ENCODE assay signal across 12 cellular contexts in genomic region chr7:108094375-108094774, GRCh38. TPM values are rescaled to one million over a fixed set of nuclear protein-coding genes. Genes with fewer than 3 reads are reported as not detected.
DNase-seq lines count a peak whose midpoint lies in the region; ATAC-seq and TF ChIP-seq lines count a peak whose summit lies in the region.
"Had no signal": no experiment of that assay in that cellular context is flagged by ENCODE, and none has a peak within 500 bp of the region (broad histone marks: within the 10 kb centered on the region; RNA-seq: fewer than 3 reads in every experiment).

No MANE protein-coding gene starts in this region.

- H3K4me1 Mint-ChIP-seq in Calu3 (ENCODE audit: low read depth, unreplicated experiment) (peaks cover 25% of the 10 kb centered on the region), nephron progenitor cell (peaks cover 5% of the 10 kb centered on the region)
- H3K4me1 Mint-ChIP-seq: stimulated activated effector memory CD8-positive, alpha-beta T cell treated with anti-CD3 and anti-CD28 coated beads, Interleukin-12 subunit alpha, Interleukin-12 subunit beta, amount 100 ng/mL, for 72 hours had no signal

- no peaks in the 10 kb centered on the region for H3K27me3 Mint-ChIP-seq in Calu3 (ENCODE audit: unreplicated experiment)
- peaks cover 3% of the 10 kb centered on the region for H3K27me3 Mint-ChIP-seq in nephron progenitor cell (ENCODE audit: low read depth, poor library complexity)

- CTCF ChIA-PET in Calu3 (lab: Charles Lee): interaction anchor here (0.7 to 1.2 kb wide), 2 partner anchors 20 to 26 kb away, joined by 3 to 5 read pairs; no protein-coding TSS in a partner anchor

- DNase-seq in Calu3: no peak
- no peak for DNase-seq in body of pancreas
- no peak for DNase-seq in right cardiac atrium
- DNase-seq in skeletal muscle cell (ENCODE audit: low read depth): peak; percentile 75
- no peak for DNase-seq in HT-29 (ENCODE audit: low spot score)
- no peak for DNase-seq in nephron progenitor cell
- no peak for DNase-seq in midbrain (lab: John Stamatoyannopoulos, UW)
- DNase-seq: activated CD4-positive, alpha-beta T cell treated with anti-CD3 and anti-CD28 coated beads for 1 hour; activated naive CD4-positive, alpha-beta T cell; SJCRH30 had no signal

- H3K4me3 ChIP-seq in body of pancreas (no peak overlapping the region), right cardiac atrium (ENCODE audit: low read length) (no peak overlapping the region), skeletal muscle cell (ENCODE audit: low read depth, low read length) (no peak overlapping the region)
- H3K4me3 ChIP-seq: SJCRH30 had no signal

- intact Hi-C loops in Calu3 (cut with micrococcal nuclease; ENCODE audit: unreplicated experiment): no loop called here
- intact Hi-C loops in body of pancreas (cut with DNase I): no loop called here
- intact Hi-C loops in right cardiac atrium (cut with DNase I): no loop called here

- H3K27me3 ChIP-seq in body of pancreas (no peaks in the 10 kb centered on the region), right cardiac atrium (ENCODE audit: control insufficient read depth, insufficient read depth) (peaks cover 3% of the 10 kb centered on the region)
- H3K27me3 ChIP-seq: SJCRH30 had no signal

- TF ChIP-seq CTCF in Calu3 (IDR thresholded peaks at IDR 0.05; ENCODE audit: unreplicated experiment): no peak
- TF ChIP-seq CTCF in body of pancreas (IDR thresholded peaks at IDR 0.05): no peak
- TF ChIP-seq CTCF in nephron progenitor cell (IDR thresholded peaks at IDR 0.05): no peak

- no peak for TF ChIP-seq POLR2A in body of pancreas (IDR thresholded peaks at IDR 0.05)

- H3K4me1 ChIP-seq in body of pancreas: peaks cover 25% of the 10 kb centered on the region
- peaks cover 5% of the 10 kb centered on the region for H3K4me1 ChIP-seq in right cardiac atrium (ENCODE audit: control insufficient read depth, insufficient read depth, low read length)

- peak overlapping the region; percentile 63 to 79 (median 66) for H3K27ac ChIP-seq in body of pancreas
- no peak overlapping the region for H3K27ac ChIP-seq in right cardiac atrium (ENCODE audit: low read length)
- H3K27ac ChIP-seq: SJCRH30 had no signal

- H3K9me3 ChIP-seq in body of pancreas: no peaks in the 10 kb centered on the region
- no peaks in the 10 kb centered on the region for H3K9me3 ChIP-seq in right cardiac atrium (ENCODE audit: control insufficient read depth, low read length)
- H3K9me3 ChIP-seq: SJCRH30 had no signal

- no TSS peak for BruUV-seq in Calu3 (replicated peaks; lab: Mats Ljungman, UMichigan)

- WGBS in body of pancreas, 2 donors: 2 to 3% methylated on average over 1 of the region's 1 CpG
- WGBS in right cardiac atrium: 33% methylated on average over 1 of the region's 1 CpG

- H3K9me3 Mint-ChIP-seq in Calu3 (ENCODE audit: low read depth, unreplicated experiment): no peaks in the 10 kb centered on the region
- H3K9me3 Mint-ChIP-seq in nephron progenitor cell: no peaks in the 10 kb centered on the region
- H3K9me3 Mint-ChIP-seq: stimulated activated effector memory CD8-positive, alpha-beta T cell treated with anti-CD3 and anti-CD28 coated beads, Interleukin-12 subunit alpha, Interleukin-12 subunit beta, amount 100 ng/mL, for 72 hours had no signal

- ATAC-seq in body of pancreas (peak; percentile 22), right cardiac atrium (peak; percentile 42 to 45), HG02610 (IDR thresholded peaks at IDR 0.05; ENCODE audit: unreplicated experiment) (no peak)
- ATAC-seq: stimulated activated effector memory CD8-positive, alpha-beta T cell treated with anti-CD3 and anti-CD28 coated beads, Interleukin-12 subunit alpha, Interleukin-12 subunit beta, amount 100 ng/mL, for 72 hours had no signal

- H3K36me3 Mint-ChIP-seq in Calu3 (ENCODE audit: insufficient read depth, unreplicated experiment): no peaks in the 10 kb centered on the region
- H3K36me3 Mint-ChIP-seq in nephron progenitor cell (ENCODE audit: low read depth): no peaks in the 10 kb centered on the region
- H3K36me3 Mint-ChIP-seq: stimulated activated effector memory CD8-positive, alpha-beta T cell treated with anti-CD3 and anti-CD28 coated beads, Interleukin-12 subunit alpha, Interleukin-12 subunit beta, amount 100 ng/mL, for 72 hours had no signal

- H3K4me3 Mint-ChIP-seq in Calu3 (ENCODE audit: low read depth, unreplicated experiment): no peak overlapping the region
- no peak overlapping the region for H3K4me3 Mint-ChIP-seq in nephron progenitor cell
- H3K4me3 Mint-ChIP-seq: stimulated activated effector memory CD8-positive, alpha-beta T cell treated with anti-CD3 and anti-CD28 coated beads, Interleukin-12 subunit alpha, Interleukin-12 subunit beta, amount 100 ng/mL, for 72 hours had no signal

- no peaks in the 10 kb centered on the region for H3K36me3 ChIP-seq in body of pancreas (replicated peaks in 1 of 2; ENCODE audit: insufficient read depth in 1 of 2, low read depth in 2 of 2)
- H3K36me3 ChIP-seq: SJCRH30 had no signal

- peak overlapping the region; percentile 64 for H3K27ac Mint-ChIP-seq in Calu3 (ENCODE audit: unreplicated experiment)
- H3K27ac Mint-ChIP-seq in nephron progenitor cell: no peak overlapping the region
- H3K27ac Mint-ChIP-seq: stimulated activated effector memory CD8-positive, alpha-beta T cell treated with anti-CD3 and anti-CD28 coated beads, Interleukin-12 subunit alpha, Interleukin-12 subunit beta, amount 100 ng/mL, for 72 hours had no signal

RNA-seq across cellular contexts. Expression of gene LAMB4, which starts 35.8 kb away (rescaled TPM):
- total RNA-seq in Calu3 (2022) (0.12 TPM in 1 of 2 replicates, not detected in the other), body of pancreas (1 to 10 TPM in 1 of 2 donors, under 1 TPM in 1; 0.26 to 2.0 TPM), right cardiac atrium (under 1 TPM in 1 of 4 donors, not detected in 3; 0.17 TPM)
- polyA plus RNA-seq in right cardiac atrium: 0.20 TPM
- 0.03 TPM in 1 of 2 replicates, not detected in the other for total RNA-seq in HT-29 (2014; rRNA removed; shearing (Covaris generic))
- total RNA-seq: SJCRH30 had no signal
